In genomic region chr16:72878301-72879269, GRCh38 we compare ENCODE assay signal across 14 cellular contexts.
DNase-seq lines count a peak whose midpoint lies in the region; ATAC-seq, FAIRE-seq and TF ChIP-seq lines count a peak whose summit lies in the region.
"Had no signal": no experiment of that assay in that cellular context is flagged by ENCODE, and none has a peak within 500 bp of the region (broad histone marks: within the 10 kb centered on the region; RNA-seq: fewer than 3 reads in every experiment).

No MANE protein-coding gene starts in this region.

- FAIRE-seq in frontal cortex (lab: Jason Lieb, UNC) = no peak

- no peaks in the 10 kb centered on the region for H4K20me1 ChIP-seq in HCT116 (ENCODE audit: insufficient read depth)
- no peaks in the 10 kb centered on the region for H4K20me1 ChIP-seq in hepatocyte (ENCODE audit: insufficient read depth, poor library complexity, severe bottlenecking)
- H4K20me1 ChIP-seq in smooth muscle cell (ENCODE audit: low read depth) = peaks cover 41% of the 10 kb centered on the region
- H4K20me1 ChIP-seq in H9 (ENCODE audit: control insufficient read depth, insufficient read depth, insufficient read length) = no peaks in the 10 kb centered on the region

- peak overlapping the region; percentile 72 for H3K4me2 ChIP-seq in HCT116 (ENCODE audit: low read length)
- H3K4me2 ChIP-seq in hepatocyte = peak overlapping the region; percentile 29
- peak overlapping the region; percentile 67 for H3K4me2 ChIP-seq in smooth muscle cell
- no peak overlapping the region for H3K4me2 ChIP-seq in H9 (ENCODE audit: insufficient read depth, insufficient read length, low read length)

- POLR2A ChIA-PET in HCT116 (lab: Charles Lee) = no interaction called here

- H2BK20ac ChIP-seq in H9 (ENCODE audit: low read depth, low read length, poor library complexity, severe bottlenecking) = no peak overlapping the region

- H3K4ac ChIP-seq in H9 (ENCODE audit: low read depth, low read length) = no peak overlapping the region

- no peak overlapping the region for H3K4me3 ChIP-seq in HCT116 (replicated peaks in 1 of 2; ENCODE audit: low read depth in 1 of 2, low read length in 2 of 2)
- H3K4me3 ChIP-seq in body of pancreas = no peak overlapping the region
- no peak overlapping the region for H3K4me3 ChIP-seq in hepatocyte
- H3K4me3 ChIP-seq in smooth muscle cell = no peak overlapping the region
- H3K4me3 ChIP-seq: esophagus squamous epithelium, skin epidermis had no signal

- H3K9me2 ChIP-seq in HCT116 (ENCODE audit: insufficient read depth) (no peaks in the 10 kb centered on the region), hepatocyte (replicated peaks; ENCODE audit: insufficient read depth) (no peaks in the 10 kb centered on the region)

- no peak overlapping the region; a peak in 1 of 7 replicates for H3K27ac Mint-ChIP-seq in H9

- H3K18ac ChIP-seq in H9 (ENCODE audit: insufficient read length, low read depth, low read length) = no peak overlapping the region

- H4K91ac ChIP-seq in H9 (ENCODE audit: insufficient read length, low read depth, low read length) = no peak overlapping the region

- H3K9me3 ChIP-seq in HCT116 (ENCODE audit: control insufficient read depth in 1 of 2, insufficient read depth in 1 of 2, low read depth in 1 of 2, low read length in 2 of 2) (no peaks in the 10 kb centered on the region), body of pancreas (no peaks in the 10 kb centered on the region), hepatocyte (ENCODE audit: low read depth) (no peaks in the 10 kb centered on the region), smooth muscle cell (replicated peaks; ENCODE audit: low read depth) (no peaks in the 10 kb centered on the region), H9 (ENCODE audit: control insufficient read depth, low read depth, low read length) (no peaks in the 10 kb centered on the region)
- H3K9me3 ChIP-seq: esophagus squamous epithelium had no signal

- H3K79me1 ChIP-seq in H9 (ENCODE audit: insufficient read depth, low read depth, low read length, poor library complexity, severe bottlenecking) = no peaks in the 10 kb centered on the region

- H3K23ac ChIP-seq in H9 (ENCODE audit: insufficient read length, low read depth, low read length) = no peak overlapping the region

- H4K8ac ChIP-seq in H9 (replicated peaks; ENCODE audit: insufficient read length, low read depth, low read length) = no peak overlapping the region

- ATAC-seq in HCT116 = no peak
- peak; percentile 38 for ATAC-seq in body of pancreas
- no peak for ATAC-seq in HG03378 (IDR thresholded peaks at IDR 0.05; ENCODE audit: unreplicated experiment)

- peak overlapping the region; percentile 67; the same call in 1 of the 2 replicates for H3K27ac ChIP-seq in HCT116 (ENCODE audit: low read depth, low read length)
- peak overlapping the region in 2 of 4 donors; percentile 24 to 28 for H3K27ac ChIP-seq in body of pancreas
- H3K27ac ChIP-seq in hepatocyte = peak overlapping the region; percentile 94
- H3K27ac ChIP-seq in smooth muscle cell (ENCODE audit: low read depth) = peak overlapping the region; percentile 98
- H3K27ac ChIP-seq in H9 (ENCODE audit: insufficient read length, low read depth, low read length) = no peak overlapping the region

- H2BK15ac ChIP-seq in H9 (ENCODE audit: low read depth, low read length) = no peak overlapping the region

- peaks cover under 1 to 4% of the 10 kb centered on the region in 2 experiments; a peak in 4 of 5 replicates for H3K9me3 Mint-ChIP-seq in H9

- H3K56ac ChIP-seq in H9 (ENCODE audit: insufficient read length, low read depth, low read length) = no peak overlapping the region

- H4K5ac ChIP-seq in H9 (ENCODE audit: insufficient read length, low read depth, low read length) = no peak overlapping the region

- peaks cover 0 to 3% (median 0%) of the 10 kb centered on the region in 3 experiments; a peak in 1 of 7 replicates for H3K36me3 Mint-ChIP-seq in H9 (ENCODE audit: insufficient read depth in 1 of 3, low read depth in 3 of 3)

- peaks cover 0 to 8% of the 10 kb centered on the region in 2 experiments; a peak in 2 of 4 replicates for H3K4me1 Mint-ChIP-seq in H9

- RAD21 ChIA-PET in HCT116 (lab: Charles Lee; ENCODE audit: low non-redundant PET in 1 of 2, low total read pairs in 2 of 2, uncharacterized antibody in 2 of 2, unreplicated experiment in 2 of 2) = no interaction called here

- H3K4me1 ChIP-seq in HCT116 (ENCODE audit: control insufficient read depth in 1 of 2, insufficient read depth in 2 of 2, low read length in 2 of 2) (peaks cover 37 to 39% of the 10 kb centered on the region in 2 experiments), body of pancreas (peaks cover 12% of the 10 kb centered on the region), hepatocyte (ENCODE audit: insufficient read depth) (peaks cover 43% of the 10 kb centered on the region), smooth muscle cell (ENCODE audit: low read depth) (peaks cover 18% of the 10 kb centered on the region), H9 (ENCODE audit: insufficient read depth, low read length) (no peaks in the 10 kb centered on the region)

- H2AFZ ChIP-seq in HCT116 (ENCODE audit: low read depth, low read length, poor library complexity, severe bottlenecking) = no peak overlapping the region
- no peak overlapping the region for H2AFZ ChIP-seq in hepatocyte
- H2AFZ ChIP-seq in smooth muscle cell (ENCODE audit: low read depth) = no peak overlapping the region
- H2AFZ ChIP-seq in H9 (ENCODE audit: low read length) = no peak overlapping the region

- CTCF ChIA-PET in HCT116 (lab: Charles Lee) = no interaction called here

- BruUV-seq in HCT116 (replicated peaks; lab: Mats Ljungman, UMichigan) = no TSS peak

- WGBS in body of pancreas, 2 donors = 89 to 90% methylated on average over 16 to 19 of the region's 19 CpGs
- WGBS in hepatocyte (ENCODE audit: low lambda C conversion rate, missing lambda C conversion rate) = 78% methylated on average over 19 of the region's 19 CpGs
- WGBS in smooth muscle cell (ENCODE audit: low lambda C conversion rate) = 58% methylated on average over 19 of the region's 19 CpGs
- WGBS in H9 (ENCODE audit: extremely low coverage, insufficient read length, low lambda C conversion rate) = no CpG with 5 or more reads among the region's 19 CpGs

- TF ChIP-seq CTCF in HCT116 (IDR thresholded peaks at IDR 0.05 in 2 of 3, conservative IDR thresholded peaks at IDR 0.05 in 1 of 3; ENCODE audit: borderline replicate concordance in 1 of 3, insufficient read depth in 1 of 3, low read depth in 2 of 3, low read length in 2 of 3) (no peak), body of pancreas (IDR thresholded peaks at IDR 0.05) (no peak), hepatocyte (IDR thresholded peaks at IDR 0.05; ENCODE audit: poor library complexity) (no peak), smooth muscle cell (IDR thresholded peaks at IDR 0.05; ENCODE audit: borderline replicate concordance, insufficient read depth, poor library complexity, severe bottlenecking) (no peak), H9 (conservative IDR thresholded peaks at IDR 0.05) (no peak)

- H3K23me2 ChIP-seq in H9 (ENCODE audit: insufficient read length, low read depth, low read length, poor library complexity, severe bottlenecking) = peaks cover 5% of the 10 kb centered on the region

- no peak for TF ChIP-seq RAD21 in HCT116 (IDR thresholded peaks at IDR 0.05; ENCODE audit: low read depth)

- intact Hi-C loops in HCT116 (cut with micrococcal nuclease) = no loop called here
- intact Hi-C loops in body of pancreas (cut with DNase I) = no loop called here

- H3K36me3 ChIP-seq in HCT116 (ENCODE audit: control insufficient read depth in 1 of 2, insufficient read depth in 2 of 2, low read length in 2 of 2) (no peaks in the 10 kb centered on the region), body of pancreas (replicated peaks in 1 of 2; ENCODE audit: insufficient read depth in 1 of 2, low read depth in 2 of 2) (no peaks in the 10 kb centered on the region), hepatocyte (replicated peaks; ENCODE audit: insufficient read depth, low read depth) (no peaks in the 10 kb centered on the region), smooth muscle cell (ENCODE audit: low read depth) (no peaks in the 10 kb centered on the region)
- H3K36me3 ChIP-seq: esophagus squamous epithelium had no signal

- H3T11ph ChIP-seq in H9 (ENCODE audit: low read length) = no peak overlapping the region

- peaks cover 19% of the 10 kb centered on the region for H3F3A ChIP-seq in smooth muscle cell (ENCODE audit: low read depth)

- no peak overlapping the region for H3K4me3 Mint-ChIP-seq in H9

- no peak overlapping the region for H2BK120ac ChIP-seq in H9 (ENCODE audit: low read depth, low read length, poor library complexity, severe bottlenecking)

- H2BK5ac ChIP-seq in H9 (ENCODE audit: insufficient read length, low read length) = no peak overlapping the region

- no peak for TF ChIP-seq POLR2A in HCT116 (IDR thresholded peaks at IDR 0.05; ENCODE audit: borderline replicate concordance, extremely low read depth, insufficient read depth, insufficient read length)
- no peak for TF ChIP-seq POLR2A in body of pancreas (IDR thresholded peaks at IDR 0.05)

- H3K9ac ChIP-seq in HCT116 (ENCODE audit: low read length) (no peak overlapping the region), smooth muscle cell (ENCODE audit: low read depth) (peak overlapping the region; percentile 74), H9 (ENCODE audit: extremely low read depth, insufficient read length, low read length) (no peak overlapping the region)

- H3K27me3 Mint-ChIP-seq in H9 (ENCODE audit: low read depth) = no peaks in the 10 kb centered on the region; the same call in 1 of the 2 replicates

- no peak for DNase-seq in HCT116 (ENCODE audit: low read depth, low spot score)
- peak in 1 of 4 donors; percentile 27 for DNase-seq in body of pancreas
- DNase-seq in hepatocyte (ENCODE audit: low spot score) = peak; percentile 78
- peak; percentile 37 for DNase-seq in smooth muscle cell (lab: John Stamatoyannopoulos, UW; ENCODE audit: unreplicated experiment)
- DNase-seq in GM19238 (ENCODE audit: insufficient read length, low spot score) = no peak
- no peak for DNase-seq in H9
- DNase-seq in frontal cortex (ENCODE audit: low spot score in 2 of 2) = no peak
- DNase-seq: DMS79, esophagus squamous epithelium, HCEC 1CT, NCI-H774, T-helper 1 cell had no signal

- H3K79me2 ChIP-seq in HCT116 (ENCODE audit: insufficient read depth, low read length) (no peaks in the 10 kb centered on the region), hepatocyte (peaks cover 32% of the 10 kb centered on the region), smooth muscle cell (ENCODE audit: low read depth) (peaks cover 11% of the 10 kb centered on the region), H9 (ENCODE audit: insufficient read depth, low read length) (no peaks in the 10 kb centered on the region)

- no peak overlapping the region for H2AK5ac ChIP-seq in H9 (ENCODE audit: insufficient read length, low read length)

- no peak overlapping the region for H2BK12ac ChIP-seq in H9 (ENCODE audit: insufficient read length, low read depth, low read length)

- H3K27me3 ChIP-seq in HCT116 (ENCODE audit: insufficient read depth, low read length) (no peaks in the 10 kb centered on the region), body of pancreas (no peaks in the 10 kb centered on the region), hepatocyte (no peaks in the 10 kb centered on the region), smooth muscle cell (ENCODE audit: low read depth) (no peaks in the 10 kb centered on the region), H9 (ENCODE audit: insufficient read depth, low read length) (no peaks in the 10 kb centered on the region)
- H3K27me3 ChIP-seq: esophagus squamous epithelium had no signal

- no peak overlapping the region for H3K14ac ChIP-seq in H9 (ENCODE audit: insufficient read depth, low read length)

Comparison
In these comparisons a context has a peak if more than half of its experiments do, and no peak if none do; other contexts are left out.
1. DNase-seq: peak in hepatocyte (single experiment) and smooth muscle cell (single experiment); none in HCT116 (single experiment), GM19238 (single experiment), H9 (single experiment) and frontal cortex (0 of 2).